ENCODE assay signal across 8 cellular contexts in the genomic region with DNA sequence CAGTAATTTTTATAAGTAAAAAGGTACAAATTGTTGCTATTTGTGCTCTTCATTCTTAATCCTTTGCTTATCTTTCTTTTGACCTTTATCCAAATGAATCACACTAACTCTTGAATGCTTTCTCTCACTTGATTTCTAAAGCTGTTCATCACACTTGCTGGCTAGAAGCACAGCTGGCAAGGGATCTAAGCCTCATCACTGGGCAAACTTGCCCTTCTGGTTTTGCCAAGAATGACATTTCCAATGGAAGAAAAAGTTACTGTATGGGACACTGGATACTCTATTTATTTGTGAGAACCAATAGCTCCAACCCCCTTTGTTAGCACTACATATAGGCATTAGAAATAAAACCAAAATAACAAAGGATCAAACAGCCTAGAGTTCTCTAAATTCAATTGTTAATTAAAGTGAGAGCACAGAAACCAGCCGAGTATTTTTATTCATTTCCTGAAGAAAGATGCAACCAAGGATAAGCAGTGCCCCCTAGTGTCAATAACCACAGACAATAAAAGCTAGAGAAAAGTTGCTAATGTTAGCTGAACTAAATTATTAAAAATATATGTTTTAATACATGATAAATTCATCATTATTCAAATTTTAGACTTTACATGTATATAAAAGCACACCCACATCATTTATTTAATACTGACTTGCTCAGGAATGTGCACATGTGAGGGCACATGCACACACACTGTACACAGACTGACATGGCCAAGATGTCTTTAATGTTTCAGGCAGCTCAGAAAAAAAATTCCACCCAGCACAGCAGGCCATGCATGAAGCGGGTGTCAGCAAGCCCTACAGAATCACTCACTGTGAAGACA. TPM values are rescaled to one million over a fixed set of nuclear protein-coding genes. Genes with fewer than 3 reads are reported as not detected.
DNase-seq lines count a peak whose midpoint lies in the region; ATAC-seq and TF ChIP-seq lines count a peak whose summit lies in the region.

No MANE protein-coding gene starts in this region.

- no peak overlapping the region; the same call in 1 of the 2 replicates for H4K91ac ChIP-seq in IMR-90 (ENCODE audit: insufficient read depth, low read depth, low read length)

- no peaks in the 10 kb centered on the region for H4K20me1 ChIP-seq in IMR-90 (ENCODE audit: insufficient read depth, low read length)

- no peak overlapping the region for H2BK5ac ChIP-seq in IMR-90 (ENCODE audit: low read depth, low read length, poor library complexity, severe bottlenecking)

- H3K27me3 ChIP-seq in IMR-90 (ENCODE audit: control insufficient read depth, insufficient read depth, low read length) (no peaks in the 10 kb centered on the region), Panc1 (ENCODE audit: control insufficient read depth, insufficient read depth, low read length) (no peaks in the 10 kb centered on the region)

- H3K23ac ChIP-seq in IMR-90 (ENCODE audit: low read depth, low read length), result 0 out of 2 replicates have a peak overlapping the region, but pooled peaks have one; percentile 3

- no peak overlapping the region for H2BK120ac ChIP-seq in IMR-90 (ENCODE audit: low read depth, low read length)

- H3K79me1 ChIP-seq in IMR-90 (ENCODE audit: low read depth in 1 of 2, low read length in 2 of 2), result no peaks in the 10 kb centered on the region

- dilution Hi-C loops in IMR-90 (cut with HindIII; ENCODE audit: low sequenced_read_pairs, unreplicated experiment), result no loop called here

- intact Hi-C loops in IMR-90 (cut with micrococcal nuclease) (loop anchor here (2.0 to 10.0 kb wide), 6 partner anchors 114 to 1246 kb away; a partner anchor contains a TSS), Panc1 (cut with micrococcal nuclease; ENCODE audit: unreplicated experiment) (loop anchor here (2.0 to 5.0 kb wide), 2 partner anchors 194 to 220 kb away; a partner anchor contains a TSS)

- H3K27ac ChIP-seq in IMR-90 (ENCODE audit: insufficient read depth, low read length), result no peak overlapping the region
- H3K27ac ChIP-seq in Panc1 (ENCODE audit: low read length), result peak overlapping the region; percentile 63; the same call in 1 of the 2 replicates
- H3K27ac ChIP-seq in epithelial cell of prostate, result no peak overlapping the region

- DNase-seq in DMS114 treated with DMSO at 0.1 percent for 48 hours (lab: John Stamatoyannopoulos, UW; ENCODE audit: unreplicated experiment) (peak; percentile 71), IMR-90 (peak; percentile 64), Panc1 (ENCODE audit: low read depth, low spot score) (peak; percentile 24), epithelial cell of prostate (ENCODE audit: low read depth, low spot score) (peak; percentile 39), nephron progenitor cell (peak; percentile 24), KG1 (lab: John Stamatoyannopoulos, UW) (no peak)

- H3K9me3 Mint-ChIP-seq in nephron progenitor cell, result no peaks in the 10 kb centered on the region

- H3K14ac ChIP-seq in IMR-90 (replicated peaks; ENCODE audit: low read depth, low read length), result no peak overlapping the region

- peak overlapping the region; percentile 39; the same call in 1 of the 2 replicates for H2BK20ac ChIP-seq in IMR-90 (ENCODE audit: low read depth, low read length)

- H4K5ac ChIP-seq in IMR-90 (ENCODE audit: low read depth, low read length), result no peak overlapping the region

- in situ Hi-C loops in IMR-90 (cut with MboI; ENCODE audit: low sequenced_read_pairs) (no loop called here), Panc1 (cut with HindIII; ENCODE audit: low pct_unique_long_range_greater_than_20kb, low sequenced_read_pairs) (loop anchor here (25.0 kb wide), 1 partner anchor 189 kb away; no protein-coding TSS in a partner anchor)

- peak overlapping the region; percentile 11; the same call in 1 of the 2 replicates for H2AK5ac ChIP-seq in IMR-90 (ENCODE audit: low read depth, low read length)

- H4K8ac ChIP-seq in IMR-90 (ENCODE audit: low read depth in 2 of 2, low read length in 2 of 2), result no peak overlapping the region

- no peak overlapping the region for H3K4ac ChIP-seq in IMR-90 (ENCODE audit: low read depth, low read length)

- H3K4me3 ChIP-seq in IMR-90 (ENCODE audit: insufficient read depth, low read depth, low read length) (no peak overlapping the region), Panc1 (ENCODE audit: low read depth in 2 of 2, low read length in 2 of 2) (no peak overlapping the region)

- H3K56ac ChIP-seq in IMR-90 (ENCODE audit: extremely low read depth, insufficient read depth, low read length), result no peak overlapping the region

- H3K4me1 ChIP-seq in IMR-90 (ENCODE audit: control insufficient read depth, insufficient read depth, low read length) (no peaks in the 10 kb centered on the region), Panc1 (ENCODE audit: control insufficient read depth, insufficient read depth, low read length) (peaks cover 9% of the 10 kb centered on the region)

- peaks cover 10% of the 10 kb centered on the region for H3K27me3 Mint-ChIP-seq in nephron progenitor cell (ENCODE audit: low read depth, poor library complexity)

- H3K18ac ChIP-seq in IMR-90 (ENCODE audit: low read depth, low read length), result no peak overlapping the region

- POLR2A ChIA-PET in IMR-90 (lab: Charles Lee; ENCODE audit: unreplicated experiment) (no interaction called here), Panc1 (lab: Charles Lee) (no interaction called here)

- no peaks in the 10 kb centered on the region for H3K36me3 Mint-ChIP-seq in nephron progenitor cell (ENCODE audit: low read depth)

- no peak overlapping the region for H2AK9ac ChIP-seq in IMR-90 (replicated peaks; ENCODE audit: low read depth, low read length, poor library complexity)

- H3K9ac ChIP-seq in IMR-90 (ENCODE audit: low read depth, low read length), result peak overlapping the region; percentile 46; the same call in 1 of the 2 replicates

- CTCF ChIA-PET in IMR-90 (lab: Yijun Ruan, JAX), result interaction anchor here (0.5 to 2.3 kb wide), 17 partner anchors 9 to 1116 kb away, joined by 3 to 21 read pairs (median 4); a partner anchor contains a TSS
- CTCF ChIA-PET in Panc1 (lab: Charles Lee), result interaction anchor here (0.8 to 1.2 kb wide), 4 partner anchors 181 to 1113 kb away, joined by 3 to 9 read pairs (median 4); no protein-coding TSS in a partner anchor

- H3K4me3 Mint-ChIP-seq in nephron progenitor cell, result no peak overlapping the region

- H3K4me1 Mint-ChIP-seq in nephron progenitor cell, result peaks cover 32% of the 10 kb centered on the region

- no peak overlapping the region for H3K4me2 ChIP-seq in IMR-90 (ENCODE audit: low read depth, low read length)

- H3K9me3 ChIP-seq in IMR-90 (ENCODE audit: control insufficient read depth, insufficient read depth, low read length), result no peaks in the 10 kb centered on the region
- no peaks in the 10 kb centered on the region for H3K9me3 ChIP-seq in Panc1 (ENCODE audit: control insufficient read depth, insufficient read depth, low read depth, low read length)

- no peak overlapping the region for H2BK15ac ChIP-seq in IMR-90 (ENCODE audit: low read depth, low read length)

- no peak for TF ChIP-seq POLR2A in IMR-90 (IDR thresholded peaks at IDR 0.05; ENCODE audit: low read depth, low read length)

- peak overlapping the region; percentile 36 for H3K27ac Mint-ChIP-seq in nephron progenitor cell

- no CpG with 5 or more reads among the region's 2 CpGs for WGBS in IMR-90 (ENCODE audit: extremely low coverage in 2 of 2, insufficient read length in 1 of 2), 2 experiments

- peak; percentile 75 for TF ChIP-seq CTCF in IMR-90 (conservative IDR thresholded peaks at IDR 0.05; ENCODE audit: low read depth, low read length)
- peak; percentile 76 for TF ChIP-seq CTCF in Panc1 (IDR thresholded peaks at IDR 0.05)
- TF ChIP-seq CTCF in nephron progenitor cell (IDR thresholded peaks at IDR 0.05), result peak; percentile 80

- H3K36me3 ChIP-seq in IMR-90 (ENCODE audit: control insufficient read depth, insufficient read depth, low read length) (no peaks in the 10 kb centered on the region), Panc1 (ENCODE audit: control insufficient read depth, insufficient read depth, low read length) (no peaks in the 10 kb centered on the region; the same call in 1 of the 2 replicates)

- H3K9me1 ChIP-seq in IMR-90 (ENCODE audit: insufficient read depth, low read length), result no peaks in the 10 kb centered on the region

- ATAC-seq in GM18868 (IDR thresholded peaks at IDR 0.05; ENCODE audit: unreplicated experiment), result peak; percentile 76
- ATAC-seq in IMR-90 (ENCODE audit: low read depth), result peak; percentile 73
- ATAC-seq in Panc1, result peak; percentile 73
- no peak for ATAC-seq in activated CD4-positive, CD25-positive, alpha-beta regulatory T cell treated with anti-CD3 and anti-CD28 coated beads, Interleukin-2, amount 50 U/mL, for 24 hours

- H2AFZ ChIP-seq in IMR-90 (replicated peaks; ENCODE audit: low read length, poor library complexity), result no peak overlapping the region

- peak; percentile 85 for TF ChIP-seq RAD21 in IMR-90 (IDR thresholded peaks at IDR 0.05; ENCODE audit: low read length)

- BruUV-seq in IMR-90 (replicated peaks; lab: Mats Ljungman, UMichigan) (no TSS peak), Panc1 (replicated peaks; lab: Mats Ljungman, UMichigan) (no TSS peak)

TF ChIP-seq in IMR-90, 13 proteins besides CTCF, POLR2A, EP300 and RAD21:
- TF ChIP-seq, protein P1, sequence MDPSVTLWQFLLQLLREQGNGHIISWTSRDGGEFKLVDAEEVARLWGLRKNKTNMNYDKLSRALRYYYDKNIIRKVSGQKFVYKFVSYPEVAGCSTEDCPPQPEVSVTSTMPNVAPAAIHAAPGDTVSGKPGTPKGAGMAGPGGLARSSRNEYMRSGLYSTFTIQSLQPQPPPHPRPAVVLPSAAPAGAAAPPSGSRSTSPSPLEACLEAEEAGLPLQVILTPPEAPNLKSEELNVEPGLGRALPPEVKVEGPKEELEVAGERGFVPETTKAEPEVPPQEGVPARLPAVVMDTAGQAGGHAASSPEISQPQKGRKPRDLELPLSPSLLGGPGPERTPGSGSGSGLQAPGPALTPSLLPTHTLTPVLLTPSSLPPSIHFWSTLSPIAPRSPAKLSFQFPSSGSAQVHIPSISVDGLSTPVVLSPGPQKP (IDR thresholded peaks at IDR 0.05; ENCODE audit: borderline replicate concordance, low read depth, low read length), result no peak
- TF ChIP-seq SMC3 (IDR thresholded peaks at IDR 0.05; ENCODE audit: low read depth, low read length) (peak; percentile 74), MAFK (IDR thresholded peaks at IDR 0.05; ENCODE audit: low read depth, low read length) (no peak)

RNA-seq across cellular contexts. Expression of a gene that starts 59.8 kb away (rescaled TPM):
- total RNA-seq in IMR-90 (2012; rRNA removed), result 1.1 and 1.4 TPM in 2 replicates
- polyA plus RNA-seq in IMR-90 (2012; rRNA removed), result 0.02 TPM in 1 of 2 replicates, not detected in the other
- polyA plus RNA-seq in IMR-90 (2012; cell fraction: cytosol; rRNA removed), result not detected in 2 replicates
- polyA plus RNA-seq in IMR-90 (2012; cell fraction: nucleus; rRNA removed; ENCODE audit: low replicate concordance), result 0.10 and 0.37 TPM in 2 replicates
- 0.39 TPM for total RNA-seq in Panc1 (2021; ENCODE audit: unreplicated experiment)
- not detected for polyA plus RNA-seq in Panc1 (2012; ENCODE audit: insufficient read length)

Comparison
In these comparisons a context has a peak if more than half of its experiments do, and no peak if none do; other contexts are left out.
1. ATAC-seq: peak in GM18868 (single experiment), IMR-90 (single experiment) and Panc1 (single experiment); none in activated CD4-positive, CD25-positive, alpha-beta regulatory T cell treated with anti-CD3 and anti-CD28 coated beads, Interleukin-2, amount 50 U/mL, for 24 hours (0 of 2).
2. Peak in every context shown above with its lines, with median percentiles within 50 percentile points of each other: CTCF ChIP-seq.